ENCODE assay signal across 8 cellular contexts in the genomic region with DNA sequence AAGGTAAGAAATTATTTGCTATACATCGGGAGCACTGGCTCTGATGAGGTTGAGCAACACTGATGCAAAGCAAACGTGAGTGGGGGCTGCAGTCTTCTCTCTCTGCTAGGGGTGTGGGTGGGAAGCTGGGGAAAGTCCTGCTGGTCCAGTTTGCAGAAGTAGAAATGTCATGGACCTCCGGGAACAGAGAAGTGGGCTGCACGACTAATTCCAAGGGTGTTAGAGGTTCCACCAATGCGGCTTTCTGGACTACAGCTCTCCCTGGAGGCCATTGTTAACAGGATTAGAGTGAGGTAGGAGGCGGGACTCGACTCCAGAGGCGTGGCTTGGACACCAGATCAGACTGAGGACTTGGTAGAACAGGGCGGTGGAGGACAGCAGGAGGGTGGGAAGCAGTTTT. TPM values are rescaled to one million over a fixed set of nuclear protein-coding genes. Genes with fewer than 3 reads are reported as not detected.
DNase-seq lines count a peak whose midpoint lies in the region; ATAC-seq and TF ChIP-seq lines count a peak whose summit lies in the region.

No MANE protein-coding gene starts in this region.

- CTCF ChIA-PET in activated CD4-positive, alpha-beta T cell treated with anti-CD3 and anti-CD28 coated beads for 36 hours (lab: Charles Lee): interaction anchor here (1.1 kb wide), 1 partner anchor 14 kb away, joined by 6 read pairs; no protein-coding TSS in a partner anchor

- intact Hi-C loops in activated CD4-positive, alpha-beta T cell treated with anti-CD3 and anti-CD28 coated beads for 36 hours (cut with DNase I, micrococcal nuclease): loop anchor here (5.0 to 10.0 kb wide), 2 partner anchors 73 to 76 kb away; no protein-coding TSS in a partner anchor

- H3K9me3 Mint-ChIP-seq in activated CD4-positive, alpha-beta T cell treated with anti-CD3 and anti-CD28 coated beads for 36 hours (ENCODE audit: low read depth): no peaks in the 10 kb centered on the region

- peak; percentile 41 for DNase-seq in activated CD4-positive, alpha-beta T cell treated with anti-CD3 and anti-CD28 coated beads for 36 hours
- DNase-seq in activated CD4-positive, alpha-beta T cell treated with anti-CD3 and anti-CD28 coated beads, Interleukin-2, amount 50 U/mL, for 1 hour: no peak
- peak; percentile 23 for DNase-seq in NOMO-1 treated with DMSO at 0.1 percent for 48 hours (lab: John Stamatoyannopoulos, UW; ENCODE audit: unreplicated experiment)
- DNase-seq in fibroblast of peridontal ligament (ENCODE audit: extremely low read depth): peak; percentile 31
- DNase-seq in retinal pigment epithelial cell (ENCODE audit: low read depth): no peak
- DNase-seq in SHP77 treated with DMSO at 0.1 percent for 48 hours (lab: John Stamatoyannopoulos, UW): no peak

- H3K4me3 Mint-ChIP-seq in activated CD4-positive, alpha-beta T cell treated with anti-CD3 and anti-CD28 coated beads for 36 hours: no peak overlapping the region

- H3K4me3 ChIP-seq in retinal pigment epithelial cell (ENCODE audit: low read length): peak overlapping the region; percentile 2

- H3K36me3 Mint-ChIP-seq in activated CD4-positive, alpha-beta T cell treated with anti-CD3 and anti-CD28 coated beads for 36 hours (ENCODE audit: low read depth): no peaks in the 10 kb centered on the region

- H3K27ac Mint-ChIP-seq in activated CD4-positive, alpha-beta T cell treated with anti-CD3 and anti-CD28 coated beads for 36 hours: no peak overlapping the region

- peak; percentile 61 for ATAC-seq in activated CD4-positive, alpha-beta T cell treated with anti-CD3 and anti-CD28 coated beads for 36 hours
- ATAC-seq in GM21367 (IDR thresholded peaks at IDR 0.05; ENCODE audit: unreplicated experiment) (no peak), HG02642 (IDR thresholded peaks at IDR 0.05; ENCODE audit: poor library complexity, unreplicated experiment) (no peak)

- POLR2A ChIA-PET in activated CD4-positive, alpha-beta T cell treated with anti-CD3 and anti-CD28 coated beads for 36 hours (lab: Charles Lee): no interaction called here

- peak; percentile 39 for TF ChIP-seq CTCF in retinal pigment epithelial cell (conservative IDR thresholded peaks at IDR 0.05; ENCODE audit: low read depth, low read length)

- H3K27me3 Mint-ChIP-seq in activated CD4-positive, alpha-beta T cell treated with anti-CD3 and anti-CD28 coated beads for 36 hours: peaks cover 6% of the 10 kb centered on the region

- H3K4me1 Mint-ChIP-seq in activated CD4-positive, alpha-beta T cell treated with anti-CD3 and anti-CD28 coated beads for 36 hours: no peaks in the 10 kb centered on the region

RNA-seq across cellular contexts. Expression of gene FBXO27, which starts 5.7 kb away (rescaled TPM):
- total RNA-seq in activated CD4-positive, alpha-beta T cell treated with anti-CD3 and anti-CD28 coated beads for 36 hours: under 1 TPM; 0.71 to 0.90 TPM

RNA-seq across cellular contexts. Expression of gene ACP7, which starts 46.1 kb away (rescaled TPM):
- not detected for total RNA-seq in activated CD4-positive, alpha-beta T cell treated with anti-CD3 and anti-CD28 coated beads for 36 hours

Comparison
In these comparisons a context has a peak if more than half of its experiments do, and no peak if none do; other contexts are left out.
1. DNase-seq: peak in activated CD4-positive, alpha-beta T cell treated with anti-CD3 and anti-CD28 coated beads for 36 hours (single experiment), NOMO-1 treated with DMSO at 0.1 percent for 48 hours (single experiment) and fibroblast of peridontal ligament (single experiment); none in activated CD4-positive, alpha-beta T cell treated with anti-CD3 and anti-CD28 coated beads, Interleukin-2, amount 50 U/mL, for 1 hour (single experiment), retinal pigment epithelial cell (single experiment) and SHP77 treated with DMSO at 0.1 percent for 48 hours (single experiment).